Comparison of ENCODE assay signal across 1 cellular context in genomic region chr12:48910196-48910595, GRCh38.
TF ChIP-seq lines count a peak whose summit lies in the region.

No MANE protein-coding gene starts in this region.

TF ChIP-seq in A549, 52 proteins besides CTCF, POLR2A, EP300 and RAD21:
- no peak for TF ChIP-seq EHF (CRISPR knock-in tag; IDR thresholded peaks at IDR 0.05)
- peak; percentile 61 for TF ChIP-seq GATA3 (IDR thresholded peaks at IDR 0.05; ENCODE audit: borderline replicate concordance)
